Comparison of ENCODE assay signal across 13 cellular contexts in genomic region chr5:36790847-36791246, GRCh38.
"Had no signal": no experiment of that assay in that cellular context is flagged by ENCODE, and none has a peak within 500 bp of the region (broad histone marks: within the 10 kb centered on the region; RNA-seq: fewer than 3 reads in every experiment).

No MANE protein-coding gene starts in this region.

- H2AFZ ChIP-seq: hepatocyte, neural progenitor cell had no signal

- H3K79me2 ChIP-seq: hepatocyte had no signal

- H3K4me2 ChIP-seq: hepatocyte, neural progenitor cell had no signal

- H3K27ac ChIP-seq: breast epithelium, esophagus squamous epithelium, hepatocyte, neural progenitor cell, ovary, uterus had no signal

- H3K27ac Mint-ChIP-seq: activated CD4-positive, alpha-beta memory T cell treated with anti-CD3 and anti-CD28 coated beads for 36 hours; activated naive CD8-positive, alpha-beta T cell; mesothelial cell of epicardium; neural progenitor cell; T-helper 2 cell treated with Interferon-gamma antibody and Interleukin-4, amounts not matched to agents 5 μg/mL and 100 μg/mL, for 36 hours had no signal

- H3K36me3 Mint-ChIP-seq: activated CD4-positive, alpha-beta memory T cell treated with anti-CD3 and anti-CD28 coated beads for 36 hours; activated naive CD8-positive, alpha-beta T cell; mesothelial cell of epicardium; neural progenitor cell had no signal

- H3K4me3 Mint-ChIP-seq: activated CD4-positive, alpha-beta memory T cell treated with anti-CD3 and anti-CD28 coated beads for 36 hours; activated naive CD8-positive, alpha-beta T cell; activated T-cell treated with anti-CD3 and anti-CD28 coated beads, Interleukin-2, amount 50 U/mL, for 4 hours; mesothelial cell of epicardium; neural progenitor cell; T-helper 2 cell treated with Interferon-gamma antibody and Interleukin-4, amounts not matched to agents 5 μg/mL and 100 μg/mL, for 36 hours had no signal

- H3K4me3 ChIP-seq: breast epithelium, esophagus squamous epithelium, hepatocyte, neural progenitor cell, ovary, uterus had no signal

- H3K4me1 ChIP-seq: breast epithelium, esophagus squamous epithelium, neural progenitor cell, uterus had no signal

- H3K4me1 Mint-ChIP-seq: mesothelial cell of epicardium had no signal

- DNase-seq: activated CD4-positive, alpha-beta memory T cell treated with anti-CD3 and anti-CD28 coated beads for 36 hours; activated effector memory CD4-positive, alpha-beta T cell treated with anti-CD3 and anti-CD28 coated beads, Interleukin-2, amount 50 U/mL, for 16 hours; activated T-cell treated with anti-CD3 and anti-CD28 coated beads, Interleukin-2, amount 50 U/mL, for 4 hours; esophagus squamous epithelium; ovary; retina; uterus had no signal

- H3K36me3 ChIP-seq: breast epithelium, esophagus squamous epithelium, neural progenitor cell, ovary, uterus had no signal

- H3K27me3 Mint-ChIP-seq: activated CD4-positive, alpha-beta memory T cell treated with anti-CD3 and anti-CD28 coated beads for 36 hours had no signal

- H3K27me3 ChIP-seq: breast epithelium, esophagus squamous epithelium, hepatocyte, neural progenitor cell, ovary, uterus had no signal

- H3K9ac ChIP-seq: neural progenitor cell had no signal

- H3K9me3 ChIP-seq: breast epithelium, esophagus squamous epithelium, ovary, uterus had no signal

- H3K9me3 Mint-ChIP-seq: activated CD4-positive, alpha-beta memory T cell treated with anti-CD3 and anti-CD28 coated beads for 36 hours; activated T-cell treated with anti-CD3 and anti-CD28 coated beads, Interleukin-2, amount 50 U/mL, for 4 hours; mesothelial cell of epicardium; neural progenitor cell; T-helper 2 cell treated with Interferon-gamma antibody and Interleukin-4, amounts not matched to agents 5 μg/mL and 100 μg/mL, for 36 hours had no signal
